Comparison of ENCODE assay signal across 21 cellular contexts in genomic region chrX:57074458-57074857, GRCh38. TPM values are rescaled to one million over a fixed set of nuclear protein-coding genes. Genes with fewer than 3 reads are reported as not detected.
DNase-seq lines count a peak whose midpoint lies in the region; ATAC-seq, FAIRE-seq and TF ChIP-seq lines count a peak whose summit lies in the region.
"Had no signal": no experiment of that assay in that cellular context is flagged by ENCODE, and none has a peak within 500 bp of the region (broad histone marks: within the 10 kb centered on the region; RNA-seq: fewer than 3 reads in every experiment).

No MANE protein-coding gene starts in this region.

- H3K4me1 ChIP-seq in PC-3 (ENCODE audit: insufficient read depth, low read length) = no peaks in the 10 kb centered on the region
- H3K4me1 ChIP-seq in kidney (ENCODE audit: control insufficient read depth in 1 of 2, insufficient read depth in 1 of 2, low read depth in 1 of 2, low read length in 2 of 2) = no peaks in the 10 kb centered on the region
- H3K4me1 ChIP-seq: A549, BE2C, BLaER1, Caco-2 had no signal

- ATAC-seq in PC-3 = peak; percentile 77
- no peak for ATAC-seq in GM18498 (IDR thresholded peaks at IDR 0.05; ENCODE audit: unreplicated experiment)
- ATAC-seq in activated T-cell treated with anti-CD3 and anti-CD28 coated beads, Interleukin-2, amount 50 U/mL, for 72 hours (replicated peaks in 1 of 2) = no peak
- ATAC-seq: A549; CD8-positive, alpha-beta T cell had no signal

- H3K36me3 ChIP-seq in PC-3 (ENCODE audit: low read depth, low read length) (no peaks in the 10 kb centered on the region), kidney (ENCODE audit: control insufficient read depth in 1 of 2, insufficient read depth in 2 of 2, low read length in 2 of 2) (no peaks in the 10 kb centered on the region)
- H3K36me3 ChIP-seq: BE2C, BLaER1 had no signal

- TF ChIP-seq CTCF in PC-3 (conservative IDR thresholded peaks at IDR 0.05; ENCODE audit: low read depth, low read length) = no peak
- no peak for TF ChIP-seq CTCF in kidney (IDR thresholded peaks at IDR 0.05; ENCODE audit: borderline replicate concordance, extremely low read depth, insufficient read depth)

- BruUV-seq in PC-3 (replicated peaks; lab: Mats Ljungman, UMichigan) = no TSS peak

- peaks cover 4% of the 10 kb centered on the region for H3K36me3 Mint-ChIP-seq in activated naive CD4-positive, alpha-beta T cell treated with anti-CD3 and anti-CD28 coated beads, Interleukin-2, amount 50 U/mL, for 24 hours
- H3K36me3 Mint-ChIP-seq in activated T-cell treated with anti-CD3 and anti-CD28 coated beads, Interleukin-2, amount 50 U/mL, for 72 hours (ENCODE audit: insufficient read depth in 2 of 2) = peaks cover 2 to 3% of the 10 kb centered on the region in 2 donors

- CTCF ChIA-PET in PC-3 (lab: Charles Lee) = no interaction called here

- FAIRE-seq in kidney (lab: Jason Lieb, UNC) (peak; percentile 33), GM12891 (lab: Jason Lieb, UNC) (no peak)
- FAIRE-seq: A549, D721Med, GM12892, GM19239 had no signal

- no peak for DNase-seq in activated naive CD4-positive, alpha-beta T cell treated with anti-CD3 and anti-CD28 coated beads, Interleukin-2, amount 50 U/mL, for 16 hours
- DNase-seq in PC-3 = peak; percentile 4
- no peak for DNase-seq in kidney
- no peak for DNase-seq in GM12891 (ENCODE audit: insufficient read length, low spot score)
- DNase-seq in activated T-cell treated with anti-CD3 and anti-CD28 coated beads, Interleukin-2, amount 50 U/mL, for 72 hours = no peak
- DNase-seq: BE2C; C1 segment of cervical spinal cord; Caco-2; Calu3; CD4-positive, alpha-beta T cell; CD8-positive, alpha-beta T cell; DMS79 treated with DMSO at 0.1 percent for 48 hours; GF-D8 had no signal

- H3F3A ChIP-seq in PC-3 (ENCODE audit: low read length, unreplicated experiment) = no peaks in the 10 kb centered on the region

- no peak overlapping the region for H3K27ac ChIP-seq in PC-3 (ENCODE audit: low read length)
- no peak overlapping the region for H3K27ac ChIP-seq in kidney (ENCODE audit: low read depth in 2 of 2, low read length in 2 of 2)
- H3K27ac ChIP-seq: 22Rv1, A549, BLaER1 had no signal

- no peaks in the 10 kb centered on the region for H3K4me1 Mint-ChIP-seq in activated naive CD4-positive, alpha-beta T cell treated with anti-CD3 and anti-CD28 coated beads, Interleukin-2, amount 50 U/mL, for 24 hours
- no peaks in the 10 kb centered on the region for H3K4me1 Mint-ChIP-seq in activated T-cell treated with anti-CD3 and anti-CD28 coated beads, Interleukin-2, amount 50 U/mL, for 72 hours (ENCODE audit: low read depth)

- no peak overlapping the region for H3K4me3 ChIP-seq in PC-3 (ENCODE audit: low read length)
- no peak overlapping the region for H3K4me3 ChIP-seq in kidney (ENCODE audit: low read length in 2 of 2)
- H3K4me3 ChIP-seq: A549, BLaER1 had no signal

- intact Hi-C loops in PC-3 (cut with micrococcal nuclease) (no loop called here), kidney (cut with DNase I) (no loop called here)

- H3K79me2 ChIP-seq in PC-3 (ENCODE audit: low read length) = no peaks in the 10 kb centered on the region

- H3K9ac ChIP-seq in PC-3 (ENCODE audit: low read length) = no peak overlapping the region
- no peak overlapping the region for H3K9ac ChIP-seq in kidney (ENCODE audit: low read length in 2 of 2)
- H3K9ac ChIP-seq: BLaER1 had no signal

- no peak overlapping the region for H2AFZ ChIP-seq in PC-3 (ENCODE audit: low read length)

- H3K9me2 ChIP-seq in PC-3 (replicated peaks; ENCODE audit: low read length) = no peaks in the 10 kb centered on the region

- no peaks in the 10 kb centered on the region for H3K9me3 Mint-ChIP-seq in activated naive CD4-positive, alpha-beta T cell treated with anti-CD3 and anti-CD28 coated beads, Interleukin-2, amount 50 U/mL, for 24 hours
- no peaks in the 10 kb centered on the region for H3K9me3 Mint-ChIP-seq in activated T-cell treated with anti-CD3 and anti-CD28 coated beads, Interleukin-2, amount 50 U/mL, for 72 hours
- H3K9me3 Mint-ChIP-seq: CD4-positive, alpha-beta T cell had no signal

- H3K27ac Mint-ChIP-seq in activated naive CD4-positive, alpha-beta T cell treated with anti-CD3 and anti-CD28 coated beads, Interleukin-2, amount 50 U/mL, for 24 hours = peak overlapping the region; percentile 80
- H3K27ac Mint-ChIP-seq in activated T-cell treated with anti-CD3 and anti-CD28 coated beads, Interleukin-2, amount 50 U/mL, for 72 hours = no peak overlapping the region
- H3K27ac Mint-ChIP-seq: CD4-positive, alpha-beta T cell; CD8-positive, alpha-beta T cell had no signal

- H4K20me1 ChIP-seq in PC-3 (ENCODE audit: low read length) = no peaks in the 10 kb centered on the region
- H4K20me1 ChIP-seq: BLaER1 had no signal

- H3K4me3 Mint-ChIP-seq in activated naive CD4-positive, alpha-beta T cell treated with anti-CD3 and anti-CD28 coated beads, Interleukin-2, amount 50 U/mL, for 24 hours = no peak overlapping the region
- H3K4me3 Mint-ChIP-seq in activated T-cell treated with anti-CD3 and anti-CD28 coated beads, Interleukin-2, amount 50 U/mL, for 72 hours = no peak overlapping the region
- H3K4me3 Mint-ChIP-seq: CD4-positive, alpha-beta T cell; CD8-positive, alpha-beta T cell had no signal

- no peak for TF ChIP-seq POLR2A in GM12891 (IDR thresholded peaks at IDR 0.05; ENCODE audit: low read depth, low read length)

- POLR2A ChIA-PET in PC-3 (lab: Charles Lee; ENCODE audit: unreplicated experiment) = no interaction called here

- no peaks in the 10 kb centered on the region for H3K27me3 Mint-ChIP-seq in activated naive CD4-positive, alpha-beta T cell treated with anti-CD3 and anti-CD28 coated beads, Interleukin-2, amount 50 U/mL, for 24 hours
- H3K27me3 Mint-ChIP-seq in activated T-cell treated with anti-CD3 and anti-CD28 coated beads, Interleukin-2, amount 50 U/mL, for 72 hours (ENCODE audit: low read depth) = peaks cover 26% of the 10 kb centered on the region
- H3K27me3 Mint-ChIP-seq: CD4-positive, alpha-beta T cell had no signal

- H3K4me2 ChIP-seq in PC-3 (ENCODE audit: low read length) = no peak overlapping the region
- H3K4me2 ChIP-seq: A549, BLaER1 had no signal

- H3K27me3 ChIP-seq in PC-3 (ENCODE audit: low read length) = no peaks in the 10 kb centered on the region
- H3K27me3 ChIP-seq: BE2C had no signal

- H3K9me3 ChIP-seq in PC-3 (ENCODE audit: low read length) = no peaks in the 10 kb centered on the region
- H3K9me3 ChIP-seq in kidney (ENCODE audit: control insufficient read depth in 1 of 2, low read length in 2 of 2) = no peaks in the 10 kb centered on the region
- H3K9me3 ChIP-seq: A549, BE2C, Caco-2 had no signal

TF ChIP-seq in GM12891, 5 proteins besides CTCF, POLR2A, EP300 and RAD21:
- TF ChIP-seq POU2F2 (IDR thresholded peaks at IDR 0.05; ENCODE audit: low read depth, low read length) = no peak
- TF ChIP-seq SPI1 (IDR thresholded peaks at IDR 0.05; ENCODE audit: low read depth, low read length) = no peak
- no peak for TF ChIP-seq PAX5 (IDR thresholded peaks at IDR 0.05; ENCODE audit: insufficient read depth, low read length, severe bottlenecking)
- TF ChIP-seq POLR2AphosphoS5 (IDR thresholded peaks at IDR 0.05; ENCODE audit: low read depth, low read length) = no peak
- TF ChIP-seq TAF1 (IDR thresholded peaks at IDR 0.05; ENCODE audit: low read depth, low read length) = no peak

RNA-seq across cellular contexts. Expression of gene SPIN2B, which starts 46.9 kb away (rescaled TPM):
- total RNA-seq in PC-3 (2014; rRNA removed) = 8.1 and 17.7 TPM in 2 replicates
- total RNA-seq in kidney = 13.7 TPM
- 10.9 TPM for polyA plus RNA-seq in kidney (ENCODE audit: insufficient read depth, low read depth, low replicate concordance)
- 4.8 TPM for polyA plus RNA-seq in GM12891 (2012; ENCODE audit: low read depth, missing spikeins)
- total RNA-seq in activated T-cell treated with anti-CD3 and anti-CD28 coated beads, Interleukin-2, amount 50 U/mL, for 72 hours = 10 to 100 TPM in 1 of 2 donors, 1 to 10 TPM in 1; 10.0 to 10.6 TPM
